19 cellular contexts compared by ENCODE assay signal in genomic region chr14:59130472-59130871, GRCh38. TPM values are rescaled to one million over a fixed set of nuclear protein-coding genes. Genes with fewer than 3 reads are reported as not detected.
A peak's percentile ranks its signal among the peaks of the same experiment; 100 is the strongest.
DNase-seq lines count a peak whose midpoint lies in the region; ATAC-seq and TF ChIP-seq lines count a peak whose summit lies in the region.
"Had no signal": no experiment of that assay in that cellular context is flagged by ENCODE, and none has a peak within 500 bp of the region (broad histone marks: within the 10 kb centered on the region; RNA-seq: fewer than 3 reads in every experiment).

No MANE protein-coding gene starts in this region.

- TF ChIP-seq CTCF in A673 (conservative IDR thresholded peaks at IDR 0.05; ENCODE audit: low read depth, low read length): no peak
- no peak for TF ChIP-seq CTCF in WTC11 (IDR thresholded peaks at IDR 0.05)
- no peak for TF ChIP-seq CTCF in endothelial cell (IDR thresholded peaks at IDR 0.05; ENCODE audit: unreplicated experiment)
- no peak for TF ChIP-seq CTCF in upper lobe of right lung (IDR thresholded peaks at IDR 0.05)

- no peaks in the 10 kb centered on the region for H3K9me3 Mint-ChIP-seq in WTC11
- no peaks in the 10 kb centered on the region for H3K9me3 Mint-ChIP-seq in activated CD4-positive, alpha-beta T cell treated with anti-CD3 and anti-CD28 coated beads for 36 hours (ENCODE audit: low read depth)
- no peaks in the 10 kb centered on the region for H3K9me3 Mint-ChIP-seq in endothelial cell (ENCODE audit: unreplicated experiment)
- H3K9me3 Mint-ChIP-seq: CD4-positive, CD25-positive, alpha-beta regulatory T cell had no signal

- H3K9ac ChIP-seq in rectal smooth muscle tissue (ENCODE audit: low read length): no peak overlapping the region
- H3K9ac ChIP-seq: SK-N-SH had no signal

- no TSS peak for BruUV-seq in A673 (replicated peaks; lab: Mats Ljungman, UMichigan)

- H3K4me1 ChIP-seq in A673 (ENCODE audit: insufficient read depth, low read length, poor library complexity, severe bottlenecking) (no peaks in the 10 kb centered on the region), rectal smooth muscle tissue (ENCODE audit: control insufficient read depth, insufficient read depth, low read length) (peaks cover 14% of the 10 kb centered on the region), upper lobe of right lung (peaks cover 7% of the 10 kb centered on the region)
- H3K4me1 ChIP-seq: Caco-2 had no signal

- H3K4me1 Mint-ChIP-seq in WTC11 (no peaks in the 10 kb centered on the region), endothelial cell (ENCODE audit: unreplicated experiment) (peaks cover 7% of the 10 kb centered on the region)
- no peaks in the 10 kb centered on the region for H3K4me1 Mint-ChIP-seq in activated CD4-positive, alpha-beta T cell treated with anti-CD3 and anti-CD28 coated beads for 36 hours

- no peak overlapping the region for H3K4me3 Mint-ChIP-seq in WTC11
- no peak overlapping the region for H3K4me3 Mint-ChIP-seq in activated CD4-positive, alpha-beta T cell treated with anti-CD3 and anti-CD28 coated beads for 36 hours
- H3K4me3 Mint-ChIP-seq in endothelial cell (ENCODE audit: unreplicated experiment): no peak overlapping the region
- H3K4me3 Mint-ChIP-seq: CD4-positive, CD25-positive, alpha-beta regulatory T cell had no signal

- H3K9me3 ChIP-seq in A673 (ENCODE audit: low read depth, low read length, poor library complexity, severe bottlenecking): no peaks in the 10 kb centered on the region
- H3K9me3 ChIP-seq in upper lobe of right lung: no peaks in the 10 kb centered on the region
- H3K9me3 ChIP-seq: Caco-2, SK-N-SH had no signal

- H3K27ac Mint-ChIP-seq in WTC11 (no peak overlapping the region), endothelial cell (ENCODE audit: unreplicated experiment) (no peak overlapping the region)
- no peak overlapping the region for H3K27ac Mint-ChIP-seq in activated CD4-positive, alpha-beta T cell treated with anti-CD3 and anti-CD28 coated beads for 36 hours

- CTCF ChIA-PET in A673 (lab: Charles Lee) (no interaction called here), WTC11 (lab: Charles Lee) (interaction anchor here (1.4 to 2.6 kb wide), 4 partner anchors 293 to 446 kb away, joined by 4 to 14 read pairs (median 5); partner anchors contain the start of gene CCDC175)
- CTCF ChIA-PET in activated CD4-positive, alpha-beta T cell treated with anti-CD3 and anti-CD28 coated beads for 36 hours (lab: Charles Lee): interaction anchor here (1.0 to 1.1 kb wide), 2 partner anchors 242 to 314 kb away, joined by 3 to 4 read pairs; no protein-coding TSS in a partner anchor

- intact Hi-C loops in A673 (cut with micrococcal nuclease; ENCODE audit: unreplicated experiment) (no loop called here), upper lobe of right lung (cut with DNase I) (loop anchor here (10.0 kb wide), 1 partner anchor 54 kb away; the partner anchor contains the start of gene DAAM1)
- intact Hi-C loops in activated CD4-positive, alpha-beta T cell treated with anti-CD3 and anti-CD28 coated beads for 36 hours (cut with DNase I, micrococcal nuclease): no loop called here

- H3K4me3 ChIP-seq in A673 (ENCODE audit: low read depth, low read length, poor library complexity, severe bottlenecking): no peak overlapping the region
- H3K4me3 ChIP-seq in rectal smooth muscle tissue (ENCODE audit: low read length): peak overlapping the region; percentile 3
- no peak overlapping the region for H3K4me3 ChIP-seq in upper lobe of right lung
- H3K4me3 ChIP-seq: PC-9 had no signal

- DNase-seq in A673 (ENCODE audit: low spot score) (peak; percentile 7), ELF-1 (ENCODE audit: low read depth, low spot score) (peak; percentile 18), WTC11 (ENCODE audit: low spot score) (no peak), endothelial cell (ENCODE audit: low spot score) (no peak), upper lobe of right lung (no peak)
- DNase-seq in activated CD4-positive, alpha-beta T cell treated with anti-CD3 and anti-CD28 coated beads for 36 hours: no peak
- DNase-seq: ACHN; Caco-2; CD4-positive, CD25-positive, alpha-beta regulatory T cell; EL; H7; KG1; NCI-H1436; NCI-H2081; NCI-H226; PC-9; SK-N-SH had no signal

- H3K36me3 ChIP-seq in A673 (ENCODE audit: insufficient read depth, low read length, poor library complexity, severe bottlenecking): no peaks in the 10 kb centered on the region
- H3K36me3 ChIP-seq in rectal smooth muscle tissue (ENCODE audit: control insufficient read depth, insufficient read depth, low read length): no peaks in the 10 kb centered on the region
- no peaks in the 10 kb centered on the region for H3K36me3 ChIP-seq in upper lobe of right lung

- H3K27ac ChIP-seq in A673 (ENCODE audit: low read depth, low read length, poor library complexity, severe bottlenecking): no peak overlapping the region
- peak overlapping the region; percentile 26 for H3K27ac ChIP-seq in rectal smooth muscle tissue (ENCODE audit: low read depth, low read length)
- no peak overlapping the region for H3K27ac ChIP-seq in upper lobe of right lung
- H3K27ac ChIP-seq: PC-9 had no signal

- no peaks in the 10 kb centered on the region for H3K27me3 ChIP-seq in A673 (replicated peaks; ENCODE audit: insufficient read depth, low read depth, low read length, poor library complexity)
- no peaks in the 10 kb centered on the region for H3K27me3 ChIP-seq in rectal smooth muscle tissue (ENCODE audit: control insufficient read depth, insufficient read depth, low read length)
- H3K27me3 ChIP-seq in upper lobe of right lung: no peaks in the 10 kb centered on the region

- ATAC-seq in WTC11: peak; percentile 50; the same call in 1 of the 2 replicates
- no peak for ATAC-seq in activated CD4-positive, alpha-beta T cell treated with anti-CD3 and anti-CD28 coated beads for 36 hours
- ATAC-seq in upper lobe of right lung: no peak
- ATAC-seq: HepG2 had no signal

- POLR2A ChIA-PET in A673 (lab: Charles Lee; ENCODE audit: low non-redundant PET): interaction anchor here (0.8 kb wide), 2 partner anchors 125 to 323 kb away, joined by 8 to 11 read pairs; no protein-coding TSS in a partner anchor
- POLR2A ChIA-PET in WTC11 (lab: Charles Lee): no interaction called here
- POLR2A ChIA-PET in activated CD4-positive, alpha-beta T cell treated with anti-CD3 and anti-CD28 coated beads for 36 hours (lab: Charles Lee): no interaction called here

- H3K36me3 Mint-ChIP-seq in WTC11 (no peaks in the 10 kb centered on the region), endothelial cell (ENCODE audit: low read depth, unreplicated experiment) (no peaks in the 10 kb centered on the region)
- no peaks in the 10 kb centered on the region for H3K36me3 Mint-ChIP-seq in activated CD4-positive, alpha-beta T cell treated with anti-CD3 and anti-CD28 coated beads for 36 hours (ENCODE audit: low read depth)
- H3K36me3 Mint-ChIP-seq: CD4-positive, CD25-positive, alpha-beta regulatory T cell had no signal

- H3K27me3 Mint-ChIP-seq in WTC11 (ENCODE audit: low read depth): no peaks in the 10 kb centered on the region
- H3K27me3 Mint-ChIP-seq in activated CD4-positive, alpha-beta T cell treated with anti-CD3 and anti-CD28 coated beads for 36 hours: peaks cover 8% of the 10 kb centered on the region
- H3K27me3 Mint-ChIP-seq in endothelial cell (ENCODE audit: unreplicated experiment): no peaks in the 10 kb centered on the region

TF ChIP-seq in WTC11, 78 proteins besides CTCF, POLR2A, EP300 and RAD21 (continues in another document):
- TF ChIP-seq ZNF423 (CRISPR knock-in tag; IDR thresholded peaks at IDR 0.05) (no peak), AR (CRISPR knock-in tag; IDR thresholded peaks at IDR 0.05) (no peak), SMAD3 (CRISPR knock-in tag; IDR thresholded peaks at IDR 0.05; ENCODE audit: borderline replicate concordance) (no peak)
- TF ChIP-seq, protein P1, sequence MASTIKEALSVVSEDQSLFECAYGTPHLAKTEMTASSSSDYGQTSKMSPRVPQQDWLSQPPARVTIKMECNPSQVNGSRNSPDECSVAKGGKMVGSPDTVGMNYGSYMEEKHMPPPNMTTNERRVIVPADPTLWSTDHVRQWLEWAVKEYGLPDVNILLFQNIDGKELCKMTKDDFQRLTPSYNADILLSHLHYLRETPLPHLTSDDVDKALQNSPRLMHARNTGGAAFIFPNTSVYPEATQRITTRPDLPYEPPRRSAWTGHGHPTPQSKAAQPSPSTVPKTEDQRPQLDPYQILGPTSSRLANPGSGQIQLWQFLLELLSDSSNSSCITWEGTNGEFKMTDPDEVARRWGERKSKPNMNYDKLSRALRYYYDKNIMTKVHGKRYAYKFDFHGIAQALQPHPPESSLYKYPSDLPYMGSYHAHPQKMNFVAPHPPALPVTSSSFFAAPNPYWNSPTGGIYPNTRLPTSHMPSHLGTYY (CRISPR knock-in tag; IDR thresholded peaks at IDR 0.05): no peak

RNA-seq across cellular contexts. Expression of gene DAAM1, which starts 58.0 kb away (rescaled TPM):
- total RNA-seq in A673 (2021): 10.8 and 11.5 TPM in 2 replicates
- 21.7 to 30.4 TPM (median 30.4 TPM) in 3 replicates for total RNA-seq in WTC11 (2021)
- total RNA-seq in activated CD4-positive, alpha-beta T cell treated with anti-CD3 and anti-CD28 coated beads for 36 hours: 10 to 100 TPM; 11.3 to 11.7 TPM
- 103 TPM for total RNA-seq in endothelial cell (ENCODE audit: unreplicated experiment)
- 51.2 TPM for total RNA-seq in upper lobe of right lung

Comparison
In these comparisons a context has a peak if more than half of its experiments do, and no peak if none do; other contexts are left out.
1. DNase-seq: peak in A673 (single experiment) and ELF-1 (single experiment); none in WTC11 (single experiment), activated CD4-positive, alpha-beta T cell treated with anti-CD3 and anti-CD28 coated beads for 36 hours (single experiment), endothelial cell (single experiment) and upper lobe of right lung (single experiment).